Comparison of ENCODE assay signal across 16 cellular contexts in genomic region chr6:112503210-112503609, GRCh38.
DNase-seq lines count a peak whose midpoint lies in the region; ATAC-seq, FAIRE-seq and TF ChIP-seq lines count a peak whose summit lies in the region.
"Had no signal": no experiment of that assay in that cellular context is flagged by ENCODE, and none has a peak within 500 bp of the region (broad histone marks: within the 10 kb centered on the region; RNA-seq: fewer than 3 reads in every experiment).

No MANE protein-coding gene starts in this region.

- H3K79me2 ChIP-seq in mesendoderm (ENCODE audit: control insufficient read depth, insufficient read depth, low read length) = no peaks in the 10 kb centered on the region

- TF ChIP-seq CTCF in A673 (conservative IDR thresholded peaks at IDR 0.05; ENCODE audit: low read depth, low read length) = no peak

- H3K9ac ChIP-seq in mesendoderm (ENCODE audit: low read length) = no peak overlapping the region

- no peak overlapping the region for H2BK120ac ChIP-seq in mesendoderm (ENCODE audit: low read depth, low read length)

- no peak overlapping the region for H3K4me3 ChIP-seq in A673 (ENCODE audit: low read depth, low read length, poor library complexity, severe bottlenecking)
- no peak overlapping the region for H3K4me3 ChIP-seq in mesendoderm (ENCODE audit: low read length)
- H3K4me3 ChIP-seq: A549, adrenal gland, K562, transverse colon had no signal

- H3K27ac ChIP-seq in A673 (ENCODE audit: low read depth, low read length, poor library complexity, severe bottlenecking) = no peak overlapping the region
- H3K27ac ChIP-seq in caudate nucleus (ENCODE audit: low read depth, low read length) = no peak overlapping the region
- no peak overlapping the region for H3K27ac ChIP-seq in mesendoderm (ENCODE audit: low read depth, low read length)
- H3K27ac ChIP-seq: A549, adrenal gland, transverse colon had no signal

- H2BK5ac ChIP-seq in mesendoderm (ENCODE audit: low read length) = no peak overlapping the region

- H3K4me1 ChIP-seq in A673 (ENCODE audit: insufficient read depth, low read length, poor library complexity, severe bottlenecking) (peaks cover 21% of the 10 kb centered on the region), mesendoderm (ENCODE audit: control insufficient read depth, low read depth, low read length) (no peaks in the 10 kb centered on the region)
- H3K4me1 ChIP-seq: A549, adrenal gland had no signal

- no peak overlapping the region for H3K4me2 ChIP-seq in mesendoderm (ENCODE audit: low read length)
- H3K4me2 ChIP-seq: A549 had no signal

- no peaks in the 10 kb centered on the region for H3K79me1 ChIP-seq in mesendoderm (ENCODE audit: low read length)

- H2BK15ac ChIP-seq in mesendoderm (replicated peaks; ENCODE audit: low read depth) = no peak overlapping the region

- H3K18ac ChIP-seq in mesendoderm (ENCODE audit: low read length) = no peak overlapping the region

- POLR2A ChIA-PET in A673 (lab: Charles Lee; ENCODE audit: low non-redundant PET) = no interaction called here

- intact Hi-C loops in A673 (cut with micrococcal nuclease; ENCODE audit: unreplicated experiment) = loop anchor here (2.0 kb wide), 1 partner anchor 270 kb away; no protein-coding TSS in a partner anchor

- H3K27me3 ChIP-seq in A673 (replicated peaks; ENCODE audit: insufficient read depth, low read depth, low read length, poor library complexity) = no peaks in the 10 kb centered on the region
- no peaks in the 10 kb centered on the region for H3K27me3 ChIP-seq in mesendoderm (ENCODE audit: insufficient read depth, low read length, poor library complexity)
- H3K27me3 ChIP-seq: adrenal gland, transverse colon had no signal

- DNase-seq in A673 (ENCODE audit: low spot score) (peak; percentile 38), NCI-H1105 treated with DMSO at 0.1 percent for 48 hours (lab: John Stamatoyannopoulos, UW) (peak; percentile 14), caudate nucleus (lab: John Stamatoyannopoulos, UW) (peak in 32 of 61 donors; percentile 2 to 51 (median 19)), mesendoderm (peak; percentile 32), middle frontal gyrus (ENCODE audit: extremely low spot score, low spot score) (no peak), NCI-H2081 (lab: John Stamatoyannopoulos, UW) (no peak), GM19239 (ENCODE audit: insufficient read length, low spot score) (no peak)
- DNase-seq: activated T-cell treated with anti-CD3 and anti-CD28 coated beads, Interleukin-2, amount 50 U/mL, for 1 hour; adrenal gland; HFFc6; NCI-H226; Right ventricle myocardium superior; transverse colon had no signal

- H3K4ac ChIP-seq in mesendoderm (ENCODE audit: low read depth, low read length) = no peak overlapping the region

- CTCF ChIA-PET in A673 (lab: Charles Lee) = interaction anchor here (0.6 kb wide), 1 partner anchor 152 kb away, joined by 3 read pairs; no protein-coding TSS in a partner anchor

- H3K56ac ChIP-seq in mesendoderm (ENCODE audit: low read length) = no peak overlapping the region

- H2AK5ac ChIP-seq in mesendoderm (ENCODE audit: low read length) = no peak overlapping the region

- H3K23ac ChIP-seq in mesendoderm (ENCODE audit: low read length) = no peak overlapping the region

- no peak for ATAC-seq in GM18867 (IDR thresholded peaks at IDR 0.05; ENCODE audit: unreplicated experiment)
- ATAC-seq: A549, K562 had no signal

- H4K8ac ChIP-seq in mesendoderm (ENCODE audit: low read depth, low read length) = no peak overlapping the region

- H3K36me3 ChIP-seq in A673 (ENCODE audit: insufficient read depth, low read length, poor library complexity, severe bottlenecking) (no peaks in the 10 kb centered on the region), mesendoderm (ENCODE audit: control insufficient read depth, insufficient read depth, low read length) (no peaks in the 10 kb centered on the region)
- H3K36me3 ChIP-seq: adrenal gland, transverse colon had no signal

- no peak for FAIRE-seq in GM19239 (lab: Jason Lieb, UNC)
- FAIRE-seq: A549, K562 had no signal

- WGBS in mesendoderm (ENCODE audit: extremely low coverage, insufficient coverage, low lambda C conversion rate) = no CpG with 5 or more reads among the region's 4 CpGs

- H4K5ac ChIP-seq in mesendoderm (ENCODE audit: low read length) = no peak overlapping the region

- BruUV-seq in A673 (replicated peaks; lab: Mats Ljungman, UMichigan) = no TSS peak

- no peaks in the 10 kb centered on the region for H3K9me3 ChIP-seq in A673 (ENCODE audit: low read depth, low read length, poor library complexity, severe bottlenecking)
- H3K9me3 ChIP-seq: A549, adrenal gland, transverse colon had no signal

Comparison
In these comparisons a context has a peak if more than half of its experiments do, and no peak if none do; other contexts are left out.
1. DNase-seq: peak in A673 (single experiment), NCI-H1105 treated with DMSO at 0.1 percent for 48 hours (single experiment), caudate nucleus (32 of 61) and mesendoderm (single experiment); none in middle frontal gyrus (single experiment), NCI-H2081 (0 of 2) and GM19239 (single experiment).